ENCODE assay signal across 10 cellular contexts in genomic region chr10:117431160-117431559, GRCh38. TPM values are rescaled to one million over a fixed set of nuclear protein-coding genes. Genes with fewer than 3 reads are reported as not detected.
DNase-seq lines count a peak whose midpoint lies in the region; ATAC-seq and TF ChIP-seq lines count a peak whose summit lies in the region.
"Had no signal": no experiment of that assay in that cellular context is flagged by ENCODE, and none has a peak within 500 bp of the region (broad histone marks: within the 10 kb centered on the region; RNA-seq: fewer than 3 reads in every experiment).

No MANE protein-coding gene starts in this region.

- peaks cover 27% of the 10 kb centered on the region for H3K27me3 Mint-ChIP-seq in chondrocyte (ENCODE audit: low read depth)
- peaks cover 9% of the 10 kb centered on the region for H3K27me3 Mint-ChIP-seq in neural crest cell (ENCODE audit: low read depth)

- H3K36me3 Mint-ChIP-seq in chondrocyte (ENCODE audit: low read depth) (no peaks in the 10 kb centered on the region), neural crest cell (ENCODE audit: low read depth) (no peaks in the 10 kb centered on the region)

- H3K4me3 Mint-ChIP-seq in chondrocyte (ENCODE audit: unreplicated experiment) (no peak overlapping the region), neural crest cell (no peak overlapping the region)

- H3K27ac Mint-ChIP-seq in chondrocyte (ENCODE audit: unreplicated experiment) (no peak overlapping the region), neural crest cell (ENCODE audit: unreplicated experiment) (no peak overlapping the region)

- TF ChIP-seq CTCF in chondrocyte (IDR thresholded peaks at IDR 0.05): peak; percentile 58
- peak; percentile 40 for TF ChIP-seq CTCF in neural crest cell (conservative IDR thresholded peaks at IDR 0.05)

- no peaks in the 10 kb centered on the region for H3K4me1 Mint-ChIP-seq in chondrocyte (ENCODE audit: low read depth)
- H3K4me1 Mint-ChIP-seq in neural crest cell: no peaks in the 10 kb centered on the region

- H3K9me3 Mint-ChIP-seq in chondrocyte (ENCODE audit: low read depth) (no peaks in the 10 kb centered on the region), neural crest cell (peaks cover 2% of the 10 kb centered on the region)

- DNase-seq in Daoy (ENCODE audit: low read depth): peak; percentile 35
- DNase-seq in NAMALWA (ENCODE audit: low spot score): peak; percentile 5
- DNase-seq in chondrocyte (ENCODE audit: low spot score): no peak
- no peak for DNase-seq in neural crest cell (ENCODE audit: low read depth, low spot score)
- DNase-seq in GM19240 (ENCODE audit: insufficient read length, low spot score): no peak
- no peak for DNase-seq in NCI-H1092 (lab: John Stamatoyannopoulos, UW)
- DNase-seq in NCI-H2196 treated with DMSO at 0.1 percent for 48 hours (lab: John Stamatoyannopoulos, UW; ENCODE audit: unreplicated experiment): no peak
- DNase-seq: activated CD8-positive, alpha-beta memory T cell treated with anti-CD3 and anti-CD28 coated beads, Interleukin-2, amount 50 U/mL, for 4 hours; NCI-H1694 had no signal

- no peak for ATAC-seq in GM21528 (IDR thresholded peaks at IDR 0.05; ENCODE audit: low FRiP score, unreplicated experiment)

RNA-seq across cellular contexts. Expression of gene PDZD8, which starts 55.9 kb away (rescaled TPM):
- 12.6 and 13.2 TPM in 2 replicates for total RNA-seq in Daoy (2014; rRNA removed; shearing (Covaris generic))
- total RNA-seq in chondrocyte (34.9 to 40.5 TPM (median 36.3 TPM) in 3 replicates), neural crest cell (30.6 and 31.8 TPM in 2 replicates)

Comparison
In these comparisons a context has a peak if more than half of its experiments do, and no peak if none do; other contexts are left out.
1. DNase-seq: peak in Daoy (single experiment) and NAMALWA (single experiment); none in chondrocyte (single experiment), neural crest cell (single experiment), GM19240 (single experiment), NCI-H1092 (single experiment) and NCI-H2196 treated with DMSO at 0.1 percent for 48 hours (single experiment).